Comparison of ENCODE assay signal across 8 cellular contexts in genomic region chr3:127734754-127735473, GRCh38.
DNase-seq lines count a peak whose midpoint lies in the region; ATAC-seq and TF ChIP-seq lines count a peak whose summit lies in the region.

No MANE protein-coding gene starts in this region.

- H3K27ac Mint-ChIP-seq in endodermal cell (no peak overlapping the region), neural crest cell (ENCODE audit: unreplicated experiment) (peak overlapping the region; percentile 74)

- H3K4me1 ChIP-seq in OCI-LY3 (ENCODE audit: low read length) (peaks cover 89% of the 10 kb centered on the region), endodermal cell (ENCODE audit: control insufficient read depth, insufficient read depth, low read length) (peaks cover 2% of the 10 kb centered on the region)

- H3K4me1 Mint-ChIP-seq in endodermal cell (peaks cover 26% of the 10 kb centered on the region), neural crest cell (peaks cover 37% of the 10 kb centered on the region)

- ATAC-seq in GM21786 (IDR thresholded peaks at IDR 0.05; ENCODE audit: unreplicated experiment): no peak

- H3K27ac ChIP-seq in OCI-LY3 (ENCODE audit: low read length) (peak overlapping the region; percentile 95), endodermal cell (ENCODE audit: low read depth, low read length) (no peak overlapping the region)

- peaks cover 80% of the 10 kb centered on the region for H3K79me2 ChIP-seq in OCI-LY3 (ENCODE audit: low read length)

- WGBS in endodermal cell (ENCODE audit: insufficient coverage in 1 of 2, insufficient read length in 1 of 2), 2 experiments: 78 to 80% methylated on average over 6 to 8 of the region's 8 CpGs

- H3K9ac ChIP-seq in OCI-LY3 (ENCODE audit: low read length): peak overlapping the region; percentile 84
- H3K9ac ChIP-seq in endodermal cell (ENCODE audit: extremely low read depth, low read length, poor library complexity, severe bottlenecking): no peak overlapping the region

- TF ChIP-seq CTCF in OCI-LY3 (IDR thresholded peaks at IDR 0.05; ENCODE audit: low read depth, low read length) (no peak), endodermal cell (conservative IDR thresholded peaks at IDR 0.05) (no peak), neural crest cell (conservative IDR thresholded peaks at IDR 0.05) (no peak)

- H3K9me3 ChIP-seq in OCI-LY3 (ENCODE audit: insufficient read depth, low read length): no peaks in the 10 kb centered on the region
- no peaks in the 10 kb centered on the region for H3K9me3 ChIP-seq in endodermal cell (ENCODE audit: control insufficient read depth, low read length)

- H2AFZ ChIP-seq in OCI-LY3 (ENCODE audit: low read depth, low read length): no peak overlapping the region

- peak overlapping the region; percentile 81 for H3K4me2 ChIP-seq in OCI-LY3 (ENCODE audit: low read length)

- H3K27me3 ChIP-seq in OCI-LY3 (ENCODE audit: low read depth, low read length) (no peaks in the 10 kb centered on the region), endodermal cell (ENCODE audit: control insufficient read depth, insufficient read depth, low read length, poor library complexity, severe bottlenecking) (peaks cover 39% of the 10 kb centered on the region)

- H3K4me3 ChIP-seq in OCI-LY3 (ENCODE audit: low read length) (peak overlapping the region; percentile 74), endodermal cell (ENCODE audit: low read length) (no peak overlapping the region)

- no peaks in the 10 kb centered on the region for H3K9me3 Mint-ChIP-seq in endodermal cell
- no peaks in the 10 kb centered on the region for H3K9me3 Mint-ChIP-seq in neural crest cell

- H3K36me3 Mint-ChIP-seq in endodermal cell (ENCODE audit: low read depth) (no peaks in the 10 kb centered on the region), neural crest cell (ENCODE audit: low read depth) (no peaks in the 10 kb centered on the region)

- peak; percentile 98 for DNase-seq in Daoy (ENCODE audit: low read depth)
- peak; percentile 72 for DNase-seq in endodermal cell
- no peak for DNase-seq in neural crest cell (ENCODE audit: low read depth, low spot score)
- no peak for DNase-seq in DMS153 treated with DMSO at 0.1 percent for 48 hours (lab: John Stamatoyannopoulos, UW; ENCODE audit: unreplicated experiment)
- DNase-seq in epidermal melanocyte (ENCODE audit: insufficient read length, low spot score): no peak
- no peak for DNase-seq in activated gamma-delta T cell (lab: John Stamatoyannopoulos, UW)

- H3K27me3 Mint-ChIP-seq in endodermal cell (ENCODE audit: insufficient read depth) (peaks cover 61% of the 10 kb centered on the region), neural crest cell (ENCODE audit: low read depth) (peaks cover 8% of the 10 kb centered on the region)

- H3K4me3 Mint-ChIP-seq in endodermal cell (no peak overlapping the region), neural crest cell (no peak overlapping the region)

- H4K20me1 ChIP-seq in OCI-LY3 (ENCODE audit: insufficient read depth, low read length): no peaks in the 10 kb centered on the region

- H3K36me3 ChIP-seq in OCI-LY3 (replicated peaks; ENCODE audit: low read depth, low read length) (peaks cover 27% of the 10 kb centered on the region), endodermal cell (ENCODE audit: control insufficient read depth, insufficient read depth, low read length) (no peaks in the 10 kb centered on the region)

Comparison
In these comparisons a context has a peak if more than half of its experiments do, and no peak if none do; other contexts are left out.
1. DNase-seq: peak in Daoy (single experiment) and endodermal cell (single experiment); none in neural crest cell (single experiment), DMS153 treated with DMSO at 0.1 percent for 48 hours (single experiment), epidermal melanocyte (single experiment) and activated gamma-delta T cell (single experiment).